In the genomic region with DNA sequence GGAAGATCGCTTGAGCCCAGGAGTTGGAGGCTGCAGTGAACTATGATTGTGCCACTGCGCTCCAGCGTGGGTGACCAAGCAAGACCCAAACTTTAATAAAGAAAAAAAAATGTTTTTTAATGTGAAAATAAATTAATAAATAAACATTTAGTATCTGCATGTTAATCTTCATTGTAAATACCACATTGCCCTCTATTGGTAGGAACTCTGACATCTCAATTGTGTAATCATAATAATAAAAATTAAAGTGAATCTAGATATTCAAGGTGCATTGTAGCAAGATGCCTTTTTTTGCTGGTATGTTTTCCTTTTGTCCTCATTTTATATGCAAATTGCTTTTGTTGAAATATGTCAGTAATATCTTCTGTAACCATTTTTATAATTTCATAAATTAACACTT, we compare ENCODE assay signal across 8 cellular contexts.
DNase-seq lines count a peak whose midpoint lies in the region; ATAC-seq and TF ChIP-seq lines count a peak whose summit lies in the region.

No MANE protein-coding gene starts in this region.

- no peaks in the 10 kb centered on the region for H3K4me1 ChIP-seq in body of pancreas

- H3K4me1 Mint-ChIP-seq in CD14-positive monocyte = no peaks in the 10 kb centered on the region
- H3K4me1 Mint-ChIP-seq in stimulated activated effector memory CD8-positive, alpha-beta T cell treated with anti-CD3 and anti-CD28 coated beads, Interleukin-12 subunit alpha, Interleukin-12 subunit beta, amount 100 ng/mL, for 72 hours = no peaks in the 10 kb centered on the region

- peaks cover 0 to 2% (median 0%) of the 10 kb centered on the region in 3 donors for H3K27me3 Mint-ChIP-seq in CD14-positive monocyte (ENCODE audit: low read depth in 3 of 3)

- intact Hi-C loops in CD14-positive monocyte (cut with micrococcal nuclease) = loop anchor here (2.0 to 5.0 kb wide), 3 partner anchors 275 to 462 kb away; no protein-coding TSS in a partner anchor
- intact Hi-C loops in body of pancreas (cut with DNase I) = loop anchor here (10.0 kb wide), 1 partner anchor 465 kb away; no protein-coding TSS in a partner anchor

- peak; percentile 72 for TF ChIP-seq CTCF in CD14-positive monocyte (IDR thresholded peaks at IDR 0.05)
- TF ChIP-seq CTCF in LNCAP (IDR thresholded peaks at IDR 0.05) = peak; percentile 67
- peak in 6 of 7 experiments; percentile 29 to 58 (median 40) for TF ChIP-seq CTCF in body of pancreas (IDR thresholded peaks at IDR 0.05)

- peaks cover 43 to 51% of the 10 kb centered on the region in 2 donors for H3K36me3 Mint-ChIP-seq in CD14-positive monocyte
- H3K36me3 Mint-ChIP-seq in stimulated activated effector memory CD8-positive, alpha-beta T cell treated with anti-CD3 and anti-CD28 coated beads, Interleukin-12 subunit alpha, Interleukin-12 subunit beta, amount 100 ng/mL, for 72 hours = peaks cover 59% of the 10 kb centered on the region

- H3K4me3 Mint-ChIP-seq in CD14-positive monocyte = no peak overlapping the region
- no peak overlapping the region for H3K4me3 Mint-ChIP-seq in stimulated activated effector memory CD8-positive, alpha-beta T cell treated with anti-CD3 and anti-CD28 coated beads, Interleukin-12 subunit alpha, Interleukin-12 subunit beta, amount 100 ng/mL, for 72 hours

- ATAC-seq in body of pancreas = no peak
- ATAC-seq in HG03097 (IDR thresholded peaks at IDR 0.05; ENCODE audit: low FRiP score, unreplicated experiment) = no peak
- ATAC-seq in HG02840 (IDR thresholded peaks at IDR 0.05; ENCODE audit: low FRiP score, unreplicated experiment) = no peak
- no peak for ATAC-seq in stimulated activated effector memory CD8-positive, alpha-beta T cell treated with anti-CD3 and anti-CD28 coated beads, Interleukin-12 subunit alpha, Interleukin-12 subunit beta, amount 100 ng/mL, for 72 hours

- DNase-seq in CD14-positive monocyte (ENCODE audit: low spot score) = no peak
- no peak for DNase-seq in body of pancreas
- DNase-seq in lung microvascular endothelial cell (ENCODE audit: low read depth in 2 of 2) = peak; percentile 63 to 75
- DNase-seq in HK-2 (ENCODE audit: unreplicated experiment) = no peak
- no peak for DNase-seq in stimulated activated effector memory CD8-positive, alpha-beta T cell treated with anti-CD3 and anti-CD28 coated beads, Interleukin-12 subunit alpha, Interleukin-12 subunit beta, amount 100 ng/mL, for 72 hours (ENCODE audit: low spot score in 2 of 2)

- H3K27ac Mint-ChIP-seq in CD14-positive monocyte = no peak overlapping the region
- H3K27ac Mint-ChIP-seq in stimulated activated effector memory CD8-positive, alpha-beta T cell treated with anti-CD3 and anti-CD28 coated beads, Interleukin-12 subunit alpha, Interleukin-12 subunit beta, amount 100 ng/mL, for 72 hours = no peak overlapping the region

- no peak overlapping the region for H3K27ac ChIP-seq in body of pancreas

- H3K4me3 ChIP-seq in body of pancreas = no peak overlapping the region

- no peaks in the 10 kb centered on the region for H3K9me3 Mint-ChIP-seq in CD14-positive monocyte
- H3K9me3 Mint-ChIP-seq in stimulated activated effector memory CD8-positive, alpha-beta T cell treated with anti-CD3 and anti-CD28 coated beads, Interleukin-12 subunit alpha, Interleukin-12 subunit beta, amount 100 ng/mL, for 72 hours = no peaks in the 10 kb centered on the region

- H3K27me3 ChIP-seq in body of pancreas = no peaks in the 10 kb centered on the region

- no peaks in the 10 kb centered on the region for H3K36me3 ChIP-seq in body of pancreas (replicated peaks in 1 of 2; ENCODE audit: insufficient read depth in 1 of 2, low read depth in 2 of 2)

- TF ChIP-seq POLR2A in body of pancreas (IDR thresholded peaks at IDR 0.05) = no peak

- no peaks in the 10 kb centered on the region for H3K9me3 ChIP-seq in body of pancreas

- WGBS in body of pancreas, 2 donors = 88% methylated on average over 3 of the region's 3 CpGs

Comparison
In these comparisons a context has a peak if more than half of its experiments do, and no peak if none do; other contexts are left out.
1. DNase-seq: peak in lung microvascular endothelial cell (2 of 2); none in CD14-positive monocyte (single experiment), body of pancreas (0 of 4), HK-2 (single experiment) and stimulated activated effector memory CD8-positive, alpha-beta T cell treated with anti-CD3 and anti-CD28 coated beads, Interleukin-12 subunit alpha, Interleukin-12 subunit beta, amount 100 ng/mL, for 72 hours (0 of 2).
2. Peak in every context shown above with its lines, with median percentiles within 50 percentile points of each other: CTCF ChIP-seq.